1 cellular context compared by ENCODE assay signal in the genomic region with DNA sequence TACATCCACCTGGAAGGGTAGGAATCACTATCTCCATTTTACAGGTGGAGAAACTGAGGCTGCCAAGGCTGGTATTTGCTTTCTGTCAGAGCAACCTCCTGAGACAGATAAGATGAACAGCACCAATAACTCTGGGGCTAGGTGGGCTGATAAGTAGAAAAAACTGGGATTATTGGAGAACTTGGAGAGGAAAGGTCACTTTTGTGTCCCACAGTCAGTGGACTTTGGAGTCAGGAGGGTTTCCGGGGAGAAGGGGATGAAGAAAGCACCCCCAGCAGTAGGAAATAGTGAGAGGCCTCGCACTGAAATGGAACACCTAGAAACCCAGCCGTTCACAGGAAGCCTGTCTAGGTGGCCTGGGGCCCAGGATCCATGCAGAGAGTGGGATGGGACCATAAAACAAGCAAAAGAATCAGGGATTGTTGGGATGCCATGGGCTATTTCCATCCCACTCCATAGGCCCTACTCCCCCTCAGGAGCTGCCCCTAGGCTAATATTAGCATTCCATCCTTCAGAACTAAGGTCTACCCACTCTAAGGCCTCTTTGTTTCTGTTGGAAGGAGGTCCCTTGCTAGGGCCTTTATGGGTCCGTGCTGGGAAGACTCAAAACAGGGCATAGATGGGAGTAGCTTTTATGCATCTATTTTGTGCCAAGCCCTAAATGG.
A peak's percentile ranks its signal among the peaks of the same experiment; 100 is the strongest.
TF ChIP-seq lines count a peak whose summit lies in the region.

No MANE protein-coding gene starts in this region.

TF ChIP-seq in HepG2, 621 proteins besides CTCF, POLR2A, EP300 and RAD21 (continued from another document):
- TF ChIP-seq, protein P1, sequence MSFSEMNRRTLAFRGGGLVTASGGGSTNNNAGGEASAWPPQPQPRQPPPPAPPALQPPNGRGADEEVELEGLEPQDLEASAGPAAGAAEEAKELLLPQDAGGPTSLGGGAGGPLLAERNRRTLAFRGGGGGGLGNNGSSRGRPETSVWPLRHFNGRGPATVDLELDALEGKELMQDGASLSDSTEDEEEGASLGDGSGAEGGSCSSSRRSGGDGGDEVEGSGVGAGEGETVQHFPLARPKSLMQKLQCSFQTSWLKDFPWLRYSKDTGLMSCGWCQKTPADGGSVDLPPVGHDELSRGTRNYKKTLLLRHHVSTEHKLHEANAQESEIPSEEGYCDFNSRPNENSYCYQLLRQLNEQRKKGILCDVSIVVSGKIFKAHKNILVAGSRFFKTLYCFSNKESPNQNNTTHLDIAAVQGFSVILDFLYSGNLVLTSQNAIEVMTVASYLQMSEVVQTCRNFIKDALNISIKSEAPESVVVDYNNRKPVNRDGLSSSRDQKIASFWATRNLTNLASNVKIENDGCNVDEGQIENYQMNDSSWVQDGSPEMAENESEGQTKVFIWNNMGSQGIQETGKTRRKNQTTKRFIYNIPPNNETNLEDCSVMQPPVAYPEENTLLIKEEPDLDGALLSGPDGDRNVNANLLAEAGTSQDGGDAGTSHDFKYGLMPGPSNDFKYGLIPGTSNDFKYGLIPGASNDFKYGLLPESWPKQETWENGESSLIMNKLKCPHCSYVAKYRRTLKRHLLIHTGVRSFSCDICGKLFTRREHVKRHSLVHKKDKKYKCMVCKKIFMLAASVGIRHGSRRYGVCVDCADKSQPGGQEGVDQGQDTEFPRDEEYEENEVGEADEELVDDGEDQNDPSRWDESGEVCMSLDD (CRISPR knock-in tag; IDR thresholded peaks at IDR 0.05; ENCODE audit: borderline replicate concordance) = peak; percentile 47; the same call in 1 of the 2 replicates
- TF ChIP-seq, protein P2, sequence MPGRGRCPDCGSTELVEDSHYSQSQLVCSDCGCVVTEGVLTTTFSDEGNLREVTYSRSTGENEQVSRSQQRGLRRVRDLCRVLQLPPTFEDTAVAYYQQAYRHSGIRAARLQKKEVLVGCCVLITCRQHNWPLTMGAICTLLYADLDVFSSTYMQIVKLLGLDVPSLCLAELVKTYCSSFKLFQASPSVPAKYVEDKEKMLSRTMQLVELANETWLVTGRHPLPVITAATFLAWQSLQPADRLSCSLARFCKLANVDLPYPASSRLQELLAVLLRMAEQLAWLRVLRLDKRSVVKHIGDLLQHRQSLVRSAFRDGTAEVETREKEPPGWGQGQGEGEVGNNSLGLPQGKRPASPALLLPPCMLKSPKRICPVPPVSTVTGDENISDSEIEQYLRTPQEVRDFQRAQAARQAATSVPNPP (CRISPR knock-in tag; IDR thresholded peaks at IDR 0.05) = no peak; the same call in 1 of the 2 replicates
- TF ChIP-seq ESRRA (CRISPR knock-in tag; IDR thresholded peaks at IDR 0.05; ENCODE audit: low read depth) = no peak
